In genomic region chr6:121436172-121436965, GRCh38 we compare ENCODE assay signal across 2 cellular contexts.
TF ChIP-seq lines count a peak whose summit lies in the region.

No MANE protein-coding gene starts in this region.

TF ChIP-seq in liver, 16 proteins besides CTCF, POLR2A, EP300 and RAD21 (continued from another document):
- TF ChIP-seq ZBTB33 (IDR thresholded peaks at IDR 0.05) (no peak), FOXA1 (IDR thresholded peaks at IDR 0.05) (no peak), GABPA (IDR thresholded peaks at IDR 0.05 in 1 of 2, conservative IDR thresholded peaks at IDR 0.05 in 1 of 2) (no peak), ATF3 (IDR thresholded peaks at IDR 0.05) (no peak), SP1 (IDR thresholded peaks at IDR 0.05) (no peak), MAX (IDR thresholded peaks at IDR 0.05) (no peak), JUND (IDR thresholded peaks at IDR 0.05) (no peak), NR2F2 (IDR thresholded peaks at IDR 0.05) (no peak), YY1 (IDR thresholded peaks at IDR 0.05) (no peak), REST (IDR thresholded peaks at IDR 0.05) (no peak), FOXA2 (IDR thresholded peaks at IDR 0.05) (no peak), TAF1 (conservative IDR thresholded peaks at IDR 0.05) (no peak), RXRA (IDR thresholded peaks at IDR 0.05) (no peak)

TF ChIP-seq in HepG2, 621 proteins besides CTCF, POLR2A, EP300 and RAD21:
- TF ChIP-seq ZNF687 (CRISPR knock-in tag; IDR thresholded peaks at IDR 0.05) (no peak), BORCS8-MEF2B (CRISPR knock-in tag; IDR thresholded peaks at IDR 0.05) (no peak), MAZ (IDR thresholded peaks at IDR 0.05; ENCODE audit: borderline replicate concordance, low read depth, low read length) (no peak), MAZ (CRISPR knock-in tag; IDR thresholded peaks at IDR 0.05; ENCODE audit: low read depth) (no peak), SP140L (CRISPR knock-in tag; IDR thresholded peaks at IDR 0.05; ENCODE audit: borderline replicate concordance) (no peak), ZNF101 (CRISPR knock-in tag; IDR thresholded peaks at IDR 0.05; ENCODE audit: borderline replicate concordance, low read depth) (no peak), SUZ12 (IDR thresholded peaks at IDR 0.05; ENCODE audit: low read depth, low read length) (no peak), ZBTB46 (CRISPR knock-in tag; IDR thresholded peaks at IDR 0.05; ENCODE audit: borderline replicate concordance) (no peak), TEAD2 (CRISPR knock-in tag; IDR thresholded peaks at IDR 0.05) (no peak), IKZF4 (CRISPR knock-in tag; IDR thresholded peaks at IDR 0.05; ENCODE audit: borderline replicate concordance, low read depth, not compliant biosample characterization) (no peak), ZZZ3 (CRISPR knock-in tag; IDR thresholded peaks at IDR 0.05; ENCODE audit: borderline replicate concordance) (no peak), ZNF788 (CRISPR knock-in tag; IDR thresholded peaks at IDR 0.05; ENCODE audit: borderline replicate concordance) (no peak), ZSCAN9 (CRISPR knock-in tag; IDR thresholded peaks at IDR 0.05; ENCODE audit: borderline replicate concordance) (no peak), ESRRA (CRISPR knock-in tag; IDR thresholded peaks at IDR 0.05; ENCODE audit: low read depth) (no peak), ZNF616 (CRISPR knock-in tag; IDR thresholded peaks at IDR 0.05; ENCODE audit: low read depth) (no peak)
